ENCODE assay signal across 8 cellular contexts in the genomic region with DNA sequence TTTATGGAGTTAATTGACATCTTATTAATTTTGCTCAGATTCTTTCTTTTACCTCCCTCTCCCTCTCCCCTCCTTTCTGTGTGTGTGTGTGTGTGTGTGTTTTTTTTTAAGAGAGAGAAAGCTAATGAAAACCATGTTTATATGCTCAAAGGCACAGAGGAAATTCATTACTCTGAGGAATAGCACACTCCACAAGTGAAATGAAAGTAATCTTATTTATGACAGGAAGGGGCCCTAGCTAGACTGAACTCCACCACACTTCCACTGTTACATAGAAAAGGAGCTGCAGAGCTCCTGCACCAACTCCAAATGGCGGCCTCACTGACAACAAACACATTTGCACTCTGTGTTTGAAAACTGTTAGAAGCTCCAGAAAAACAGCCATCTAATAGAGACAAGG.
DNase-seq lines count a peak whose midpoint lies in the region; ATAC-seq, FAIRE-seq and TF ChIP-seq lines count a peak whose summit lies in the region.

No MANE protein-coding gene starts in this region.

- no TSS peak for BruUV-seq in Caco-2 (replicated peaks; lab: Mats Ljungman, UMichigan)

- H3K27ac Mint-ChIP-seq in Caco-2 (ENCODE audit: unreplicated experiment), result no peak overlapping the region

- H3K9me3 Mint-ChIP-seq in Caco-2 (ENCODE audit: unreplicated experiment), result no peaks in the 10 kb centered on the region

- H3K36me3 ChIP-seq in BJ (ENCODE audit: control insufficient read depth, insufficient read depth, low read length) (no peaks in the 10 kb centered on the region), Caco-2 (ENCODE audit: control insufficient read depth, insufficient read depth, low read length) (no peaks in the 10 kb centered on the region)

- TF ChIP-seq CTCF in BJ (IDR thresholded peaks at IDR 0.05; ENCODE audit: insufficient read depth, low read depth, low read length), result no peak
- no peak for TF ChIP-seq CTCF in Caco-2 (IDR thresholded peaks at IDR 0.05; ENCODE audit: insufficient read depth in 1 of 2, low read depth in 1 of 2, low read length in 1 of 2, severe bottlenecking in 1 of 2, unreplicated experiment in 1 of 2)

- H3K4me3 ChIP-seq in BJ (ENCODE audit: low read depth, low read length), result no peak overlapping the region
- H3K4me3 ChIP-seq in Caco-2 (ENCODE audit: low read depth, low read length), result no peak overlapping the region

- POLR2A ChIA-PET in BJ (lab: Charles Lee), result interaction anchor here (0.7 kb wide), 1 partner anchor 1172 kb away, joined by 7 read pairs; no protein-coding TSS in a partner anchor
- POLR2A ChIA-PET in Caco-2 (lab: Charles Lee), result no interaction called here

- DNase-seq in BJ (ENCODE audit: low read depth), result peak; percentile 38
- DNase-seq in Caco-2, result no peak
- no peak for DNase-seq in C1 segment of cervical spinal cord (lab: John Stamatoyannopoulos, UW)
- DNase-seq in amygdala (lab: John Stamatoyannopoulos, UW), result no peak
- DNase-seq in NCI-H526 (lab: John Stamatoyannopoulos, UW), result no peak

- intact Hi-C loops in Caco-2 (cut with micrococcal nuclease; ENCODE audit: unreplicated experiment), result loop anchor here (10.0 kb wide), 1 partner anchor 442 kb away; no protein-coding TSS in a partner anchor

- ATAC-seq in GM19395 (IDR thresholded peaks at IDR 0.05; ENCODE audit: unreplicated experiment) (peak; percentile 74), HG03575 (IDR thresholded peaks at IDR 0.05; ENCODE audit: extremely low read depth, insufficient number of reproducible peaks, low FRiP score, unreplicated experiment) (peak; percentile 43)

- no peaks in the 10 kb centered on the region for H3K36me3 Mint-ChIP-seq in Caco-2 (ENCODE audit: insufficient read depth, unreplicated experiment)

- no peaks in the 10 kb centered on the region for H3K27me3 Mint-ChIP-seq in Caco-2 (ENCODE audit: insufficient read depth, unreplicated experiment)

- peaks cover 28% of the 10 kb centered on the region for H3K4me1 ChIP-seq in Caco-2

- no peak overlapping the region for H3K4me3 Mint-ChIP-seq in Caco-2 (ENCODE audit: unreplicated experiment)

- peak; percentile 84 for FAIRE-seq in endometrium (lab: Jason Lieb, UNC)

- H3K4me1 Mint-ChIP-seq in Caco-2 (ENCODE audit: low read depth, unreplicated experiment), result peaks cover 19% of the 10 kb centered on the region

- no peaks in the 10 kb centered on the region for H3K9me3 ChIP-seq in Caco-2

- H3K27me3 ChIP-seq in BJ (ENCODE audit: control insufficient read depth, insufficient read depth, low read length) (no peaks in the 10 kb centered on the region), Caco-2 (replicated peaks; ENCODE audit: control insufficient read depth, insufficient read depth, low read length) (no peaks in the 10 kb centered on the region)

- CTCF ChIA-PET in BJ (lab: Yijun Ruan, JAX) (interaction anchor here (0.7 to 4.9 kb wide), 3 partner anchors 176 to 1220 kb away, joined by 3 to 57 read pairs (median 3); no protein-coding TSS in a partner anchor), Caco-2 (lab: Charles Lee) (interaction anchor here (1.1 kb wide), 1 partner anchor 28 kb away, joined by 3 read pairs; no protein-coding TSS in a partner anchor)
